2 cellular contexts compared by ENCODE assay signal in genomic region chr15:66747223-66747622, GRCh38.
TF ChIP-seq lines count a peak whose summit lies in the region.

No MANE protein-coding gene starts in this region.

TF ChIP-seq in SK-N-SH, 30 proteins besides CTCF, POLR2A, EP300 and RAD21 (continued from another document):
- no peak for TF ChIP-seq SIN3A (IDR thresholded peaks at IDR 0.05; ENCODE audit: borderline replicate concordance, low read depth, low read length)
- no peak for TF ChIP-seq ZBTB33 (IDR thresholded peaks at IDR 0.05; ENCODE audit: borderline replicate concordance, low read depth)
- no peak for TF ChIP-seq RFX5 (IDR thresholded peaks at IDR 0.05; ENCODE audit: low read length)
- no peak for TF ChIP-seq GATA2 (CRISPR knock-in tag; IDR thresholded peaks at IDR 0.05)
- TF ChIP-seq EZH2phosphoT487 (IDR thresholded peaks at IDR 0.05; ENCODE audit: borderline replicate concordance, low read depth), result no peak
- TF ChIP-seq ELF1 (IDR thresholded peaks at IDR 0.05), result no peak
- TF ChIP-seq SMC3 (IDR thresholded peaks at IDR 0.05; ENCODE audit: low read depth, low read length), result no peak
- TF ChIP-seq, protein P1, sequence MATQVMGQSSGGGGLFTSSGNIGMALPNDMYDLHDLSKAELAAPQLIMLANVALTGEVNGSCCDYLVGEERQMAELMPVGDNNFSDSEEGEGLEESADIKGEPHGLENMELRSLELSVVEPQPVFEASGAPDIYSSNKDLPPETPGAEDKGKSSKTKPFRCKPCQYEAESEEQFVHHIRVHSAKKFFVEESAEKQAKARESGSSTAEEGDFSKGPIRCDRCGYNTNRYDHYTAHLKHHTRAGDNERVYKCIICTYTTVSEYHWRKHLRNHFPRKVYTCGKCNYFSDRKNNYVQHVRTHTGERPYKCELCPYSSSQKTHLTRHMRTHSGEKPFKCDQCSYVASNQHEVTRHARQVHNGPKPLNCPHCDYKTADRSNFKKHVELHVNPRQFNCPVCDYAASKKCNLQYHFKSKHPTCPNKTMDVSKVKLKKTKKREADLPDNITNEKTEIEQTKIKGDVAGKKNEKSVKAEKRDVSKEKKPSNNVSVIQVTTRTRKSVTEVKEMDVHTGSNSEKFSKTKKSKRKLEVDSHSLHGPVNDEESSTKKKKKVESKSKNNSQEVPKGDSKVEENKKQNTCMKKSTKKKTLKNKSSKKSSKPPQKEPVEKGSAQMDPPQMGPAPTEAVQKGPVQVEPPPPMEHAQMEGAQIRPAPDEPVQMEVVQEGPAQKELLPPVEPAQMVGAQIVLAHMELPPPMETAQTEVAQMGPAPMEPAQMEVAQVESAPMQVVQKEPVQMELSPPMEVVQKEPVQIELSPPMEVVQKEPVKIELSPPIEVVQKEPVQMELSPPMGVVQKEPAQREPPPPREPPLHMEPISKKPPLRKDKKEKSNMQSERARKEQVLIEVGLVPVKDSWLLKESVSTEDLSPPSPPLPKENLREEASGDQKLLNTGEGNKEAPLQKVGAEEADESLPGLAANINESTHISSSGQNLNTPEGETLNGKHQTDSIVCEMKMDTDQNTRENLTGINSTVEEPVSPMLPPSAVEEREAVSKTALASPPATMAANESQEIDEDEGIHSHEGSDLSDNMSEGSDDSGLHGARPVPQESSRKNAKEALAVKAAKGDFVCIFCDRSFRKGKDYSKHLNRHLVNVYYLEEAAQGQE (IDR thresholded peaks at IDR 0.05; ENCODE audit: low read depth, low read length), result no peak

TF ChIP-seq in SK-N-SH treated with all-trans-retinoic acid at 6 μM for 48 hours, 23 proteins besides CTCF, POLR2A, EP300 and RAD21 (continued from another document):
- TF ChIP-seq, protein P2, sequence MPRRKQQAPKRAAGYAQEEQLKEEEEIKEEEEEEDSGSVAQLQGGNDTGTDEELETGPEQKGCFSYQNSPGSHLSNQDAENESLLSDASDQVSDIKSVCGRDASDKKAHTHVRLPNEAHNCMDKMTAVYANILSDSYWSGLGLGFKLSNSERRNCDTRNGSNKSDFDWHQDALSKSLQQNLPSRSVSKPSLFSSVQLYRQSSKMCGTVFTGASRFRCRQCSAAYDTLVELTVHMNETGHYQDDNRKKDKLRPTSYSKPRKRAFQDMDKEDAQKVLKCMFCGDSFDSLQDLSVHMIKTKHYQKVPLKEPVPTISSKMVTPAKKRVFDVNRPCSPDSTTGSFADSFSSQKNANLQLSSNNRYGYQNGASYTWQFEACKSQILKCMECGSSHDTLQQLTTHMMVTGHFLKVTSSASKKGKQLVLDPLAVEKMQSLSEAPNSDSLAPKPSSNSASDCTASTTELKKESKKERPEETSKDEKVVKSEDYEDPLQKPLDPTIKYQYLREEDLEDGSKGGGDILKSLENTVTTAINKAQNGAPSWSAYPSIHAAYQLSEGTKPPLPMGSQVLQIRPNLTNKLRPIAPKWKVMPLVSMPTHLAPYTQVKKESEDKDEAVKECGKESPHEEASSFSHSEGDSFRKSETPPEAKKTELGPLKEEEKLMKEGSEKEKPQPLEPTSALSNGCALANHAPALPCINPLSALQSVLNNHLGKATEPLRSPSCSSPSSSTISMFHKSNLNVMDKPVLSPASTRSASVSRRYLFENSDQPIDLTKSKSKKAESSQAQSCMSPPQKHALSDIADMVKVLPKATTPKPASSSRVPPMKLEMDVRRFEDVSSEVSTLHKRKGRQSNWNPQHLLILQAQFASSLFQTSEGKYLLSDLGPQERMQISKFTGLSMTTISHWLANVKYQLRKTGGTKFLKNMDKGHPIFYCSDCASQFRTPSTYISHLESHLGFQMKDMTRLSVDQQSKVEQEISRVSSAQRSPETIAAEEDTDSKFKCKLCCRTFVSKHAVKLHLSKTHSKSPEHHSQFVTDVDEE (CRISPR knock-in tag; IDR thresholded peaks at IDR 0.05), result no peak
